In genomic region chr19:10736189-10736588, GRCh38 we compare ENCODE assay signal across 25 cellular contexts. TPM values are rescaled to one million over a fixed set of nuclear protein-coding genes. Genes with fewer than 3 reads are reported as not detected.
A peak's percentile ranks its signal among the peaks of the same experiment; 100 is the strongest.
DNase-seq lines count a peak whose midpoint lies in the region; ATAC-seq and TF ChIP-seq lines count a peak whose summit lies in the region.
"Had no signal": no experiment of that assay in that cellular context is flagged by ENCODE, and none has a peak within 500 bp of the region (broad histone marks: within the 10 kb centered on the region; RNA-seq: fewer than 3 reads in every experiment).

No MANE protein-coding gene starts in this region.

- POLR2A ChIA-PET in CD8-positive, alpha-beta T cell (lab: Charles Lee), result interaction anchor here (0.6 kb wide), 1 partner anchor 31 kb away, joined by 3 read pairs; no protein-coding TSS in a partner anchor

- H3K4me1 ChIP-seq in CD8-positive, alpha-beta T cell (ENCODE audit: insufficient read depth, low read length), result peaks cover 5% of the 10 kb centered on the region
- peaks cover 65% of the 10 kb centered on the region for H3K4me1 ChIP-seq in lower lobe of right lung

- no peaks in the 10 kb centered on the region for H3K27me3 ChIP-seq in CD8-positive, alpha-beta T cell (ENCODE audit: insufficient read depth, low read length)
- H3K27me3 ChIP-seq in lower lobe of right lung (ENCODE audit: low read depth), result no peaks in the 10 kb centered on the region
- H3K27me3 ChIP-seq: esophagus muscularis mucosa, ovary, vagina had no signal

- no peak overlapping the region for H3K4me3 ChIP-seq in CD8-positive, alpha-beta T cell (ENCODE audit: low read depth, low read length)
- no peak overlapping the region for H3K4me3 ChIP-seq in lower lobe of right lung
- H3K4me3 ChIP-seq: esophagus muscularis mucosa, ovary, vagina had no signal

- CTCF ChIA-PET in CD8-positive, alpha-beta T cell (lab: Charles Lee), result interaction anchor here (1.2 to 1.5 kb wide), 3 partner anchors 18 to 128 kb away, joined by 4 to 5 read pairs (median 5); no protein-coding TSS in a partner anchor

- intact Hi-C loops in CD8-positive, alpha-beta T cell (cut with DNase I, micrococcal nuclease), result no loop called here
- intact Hi-C loops in lower lobe of right lung (cut with DNase I), result no loop called here

- H3K27me3 Mint-ChIP-seq in CD8-positive, alpha-beta T cell (ENCODE audit: low read depth), result no peaks in the 10 kb centered on the region
- H3K27me3 Mint-ChIP-seq in activated T-helper 17 cell treated with anti-CD3 and anti-CD28 coated beads, Interleukin-2, amount 50 U/mL, for 72 hours, result no peaks in the 10 kb centered on the region
- H3K27me3 Mint-ChIP-seq in stimulated activated naive B cell treated with anti-CD40 and anti-IgM and Interleukin-4, amounts not matched to agents 10 μg/mL and 1 μg/mL and 100 μg/mL, for 72 hours, result no peaks in the 10 kb centered on the region
- H3K27me3 Mint-ChIP-seq: activated naive CD4-positive, alpha-beta T cell treated with anti-CD3 and anti-CD28 coated beads, Interleukin-2, amount 50 U/mL, for 24 hours had no signal

- H3K9me3 Mint-ChIP-seq in CD8-positive, alpha-beta T cell, result peaks cover 3% of the 10 kb centered on the region
- H3K9me3 Mint-ChIP-seq in activated T-helper 17 cell treated with anti-CD3 and anti-CD28 coated beads, Interleukin-2, amount 50 U/mL, for 72 hours, result no peaks in the 10 kb centered on the region
- H3K9me3 Mint-ChIP-seq in stimulated activated naive B cell treated with anti-CD40 and anti-IgM and Interleukin-4, amounts not matched to agents 10 μg/mL and 1 μg/mL and 100 μg/mL, for 72 hours, result peaks cover 0 to 1% of the 10 kb centered on the region in 2 donors
- H3K9me3 Mint-ChIP-seq: activated naive CD4-positive, alpha-beta T cell treated with anti-CD3 and anti-CD28 coated beads, Interleukin-2, amount 50 U/mL, for 24 hours had no signal

- no peak for DNase-seq in CD8-positive, alpha-beta T cell
- no peak for DNase-seq in lower lobe of right lung
- DNase-seq in substantia nigra (lab: John Stamatoyannopoulos, UW), result no peak
- no peak for DNase-seq in stimulated activated naive B cell treated with anti-CD40 and anti-IgM and Interleukin-4, amounts not matched to agents 10 μg/mL and 1 μg/mL and 100 μg/mL, for 72 hours
- no peak for DNase-seq in AG20443 (ENCODE audit: low spot score)
- no peak for DNase-seq in anterior cingulate cortex (lab: John Stamatoyannopoulos, UW)
- DNase-seq: activated CD8-positive, alpha-beta memory T cell treated with anti-CD3 and anti-CD28 coated beads for 24 hours; aorta; cerebellar nuclear complex; effector CD8-positive, alpha-beta T cell; hippocampal formation; MV-4-11; NCI-H187 treated with DMSO at 0.1 percent for 48 hours; NCI-H2227 treated with DMSO at 0.1 percent for 48 hours; NCI-H748 treated with DMSO at 0.1 percent for 48 hours; ovary; right cardiac atrium; stimulated activated CD4-positive, alpha-beta T cell treated with anti-CD3 and anti-CD28 coated beads, Interleukin-12 subunit alpha, Interleukin-12 subunit beta, amount 100 ng/mL, for 4 hours; stimulated activated CD4-positive, alpha-beta T cell treated with anti-CD3 and anti-CD28 coated beads, Interleukin-4, amount 100 ng/mL, for 4 hours; T1000 had no signal

- H3K9me3 ChIP-seq in CD8-positive, alpha-beta T cell (ENCODE audit: low read length), result no peaks in the 10 kb centered on the region
- no peaks in the 10 kb centered on the region for H3K9me3 ChIP-seq in lower lobe of right lung
- H3K9me3 ChIP-seq: esophagus muscularis mucosa, ovary, vagina had no signal

- H3K36me3 ChIP-seq in CD8-positive, alpha-beta T cell (ENCODE audit: insufficient read depth, low read length), result no peaks in the 10 kb centered on the region
- H3K36me3 ChIP-seq in lower lobe of right lung, result no peaks in the 10 kb centered on the region
- H3K36me3 ChIP-seq: ovary, vagina had no signal

- peak overlapping the region; percentile 72 for H3K27ac Mint-ChIP-seq in CD8-positive, alpha-beta T cell
- H3K27ac Mint-ChIP-seq in activated T-helper 17 cell treated with anti-CD3 and anti-CD28 coated beads, Interleukin-2, amount 50 U/mL, for 72 hours, result peak overlapping the region; percentile 46
- no peak overlapping the region for H3K27ac Mint-ChIP-seq in stimulated activated naive B cell treated with anti-CD40 and anti-IgM and Interleukin-4, amounts not matched to agents 10 μg/mL and 1 μg/mL and 100 μg/mL, for 72 hours
- H3K27ac Mint-ChIP-seq: activated naive CD4-positive, alpha-beta T cell treated with anti-CD3 and anti-CD28 coated beads, Interleukin-2, amount 50 U/mL, for 24 hours had no signal

- peaks cover 49% of the 10 kb centered on the region for H3K4me1 Mint-ChIP-seq in CD8-positive, alpha-beta T cell (ENCODE audit: low read depth)
- H3K4me1 Mint-ChIP-seq in activated T-helper 17 cell treated with anti-CD3 and anti-CD28 coated beads, Interleukin-2, amount 50 U/mL, for 72 hours, result peaks cover 14% of the 10 kb centered on the region
- H3K4me1 Mint-ChIP-seq in stimulated activated naive B cell treated with anti-CD40 and anti-IgM and Interleukin-4, amounts not matched to agents 10 μg/mL and 1 μg/mL and 100 μg/mL, for 72 hours, result peaks cover 31 to 69% of the 10 kb centered on the region in 2 donors

- H3K27ac ChIP-seq in CD8-positive, alpha-beta T cell (ENCODE audit: low read depth, low read length), result no peak overlapping the region
- H3K27ac ChIP-seq in lower lobe of right lung (peak overlapping the region; percentile 78), substantia nigra (ENCODE audit: low read depth, low read length, poor library complexity, severe bottlenecking) (peak overlapping the region; percentile 16)
- H3K27ac ChIP-seq: esophagus muscularis mucosa, KMS-11, ovary, vagina had no signal

- no peak for ATAC-seq in CD8-positive, alpha-beta T cell
- ATAC-seq in activated T-helper 17 cell treated with anti-CD3 and anti-CD28 coated beads, Interleukin-2, amount 50 U/mL, for 72 hours (replicated peaks), result no peak
- ATAC-seq in lower lobe of right lung, result no peak
- no peak for ATAC-seq in stimulated activated naive B cell treated with anti-CD40 and anti-IgM and Interleukin-4, amounts not matched to agents 10 μg/mL and 1 μg/mL and 100 μg/mL, for 72 hours (replicated peaks)

- H3K4me3 Mint-ChIP-seq in CD8-positive, alpha-beta T cell, result no peak overlapping the region
- H3K4me3 Mint-ChIP-seq in activated T-helper 17 cell treated with anti-CD3 and anti-CD28 coated beads, Interleukin-2, amount 50 U/mL, for 72 hours, result no peak overlapping the region
- H3K4me3 Mint-ChIP-seq in stimulated activated naive B cell treated with anti-CD40 and anti-IgM and Interleukin-4, amounts not matched to agents 10 μg/mL and 1 μg/mL and 100 μg/mL, for 72 hours, result no peak overlapping the region
- H3K4me3 Mint-ChIP-seq: activated naive CD4-positive, alpha-beta T cell treated with anti-CD3 and anti-CD28 coated beads, Interleukin-2, amount 50 U/mL, for 24 hours had no signal

- peaks cover 25% of the 10 kb centered on the region for H3K36me3 Mint-ChIP-seq in CD8-positive, alpha-beta T cell
- peaks cover 10% of the 10 kb centered on the region for H3K36me3 Mint-ChIP-seq in activated T-helper 17 cell treated with anti-CD3 and anti-CD28 coated beads, Interleukin-2, amount 50 U/mL, for 72 hours (ENCODE audit: low read depth)
- peaks cover 23 to 33% of the 10 kb centered on the region in 2 donors for H3K36me3 Mint-ChIP-seq in stimulated activated naive B cell treated with anti-CD40 and anti-IgM and Interleukin-4, amounts not matched to agents 10 μg/mL and 1 μg/mL and 100 μg/mL, for 72 hours

- TF ChIP-seq CTCF in CD8-positive, alpha-beta T cell (IDR thresholded peaks at IDR 0.05), result no peak
- TF ChIP-seq CTCF in lower lobe of right lung (IDR thresholded peaks at IDR 0.05), result no peak

RNA-seq across cellular contexts. Expression of gene DNM2, which starts 18.3 kb away (rescaled TPM):
- 100 to 1,000 TPM; 309 to 337 TPM for total RNA-seq in CD8-positive, alpha-beta T cell
- total RNA-seq in activated T-helper 17 cell treated with anti-CD3 and anti-CD28 coated beads, Interleukin-2, amount 50 U/mL, for 72 hours, result 100 to 1,000 TPM; 185 to 209 TPM
- total RNA-seq in lower lobe of right lung, result 282 TPM

RNA-seq across cellular contexts. Expression of gene QTRT1, which starts 35.0 kb away (rescaled TPM):
- 10 to 100 TPM; 47.3 to 52.1 TPM for total RNA-seq in CD8-positive, alpha-beta T cell
- total RNA-seq in activated T-helper 17 cell treated with anti-CD3 and anti-CD28 coated beads, Interleukin-2, amount 50 U/mL, for 72 hours, result 10 to 100 TPM; 36.9 to 61.3 TPM
- 29.7 TPM for total RNA-seq in lower lobe of right lung
